In genomic region chr4:82450966-82451755, GRCh38 we compare ENCODE assay signal across 14 cellular contexts.
"Had no signal": no experiment of that assay in that cellular context is flagged by ENCODE, and none has a peak within 500 bp of the region (broad histone marks: within the 10 kb centered on the region; RNA-seq: fewer than 3 reads in every experiment).

No MANE protein-coding gene starts in this region.

- H3K27ac ChIP-seq: ascending aorta, hepatocyte, sigmoid colon, uterus had no signal

- H3K27me3 ChIP-seq: ascending aorta, hepatocyte, sigmoid colon, uterus had no signal

- H3K4me2 ChIP-seq: hepatocyte had no signal

- H3K4me3 ChIP-seq: ascending aorta, hepatocyte, sigmoid colon, SK-N-MC, uterus had no signal

- DNase-seq: activated CD4-positive, CD25-positive, alpha-beta regulatory T cell treated with anti-CD3 and anti-CD28 coated beads, Interleukin-2, amount 50 U/mL, for 72 hours; activated effector memory CD4-positive, alpha-beta T cell treated with anti-CD3 and anti-CD28 coated beads, Interleukin-2, amount 50 U/mL, for 16 hours; activated naive CD8-positive, alpha-beta T cell treated with anti-CD3 and anti-CD28 coated beads, Interleukin-2, amount 10 ng/mL, durations not matched to agents 7 days and 5 days; kidney; left ventricle myocardium superior; mesendoderm; sigmoid colon; stimulated activated CD4-positive, alpha-beta T cell treated with anti-CD3 and anti-CD28 coated beads, Interleukin-2, amount 100 ng/mL, for 48 hours; stimulated activated naive CD8-positive, alpha-beta T cell treated with anti-CD3 and anti-CD28 coated beads, Interleukin-15, amount 100 ng/mL, for 72 hours; T-helper 2 cell; uterus had no signal

- H3K27ac Mint-ChIP-seq: activated naive CD8-positive, alpha-beta T cell treated with anti-CD3 and anti-CD28 coated beads, Interleukin-2, amount 10 ng/mL, durations not matched to agents 7 days and 5 days had no signal

- H3K36me3 ChIP-seq: uterus had no signal

- H3K4me3 Mint-ChIP-seq: activated naive CD8-positive, alpha-beta T cell treated with anti-CD3 and anti-CD28 coated beads, Interleukin-2, amount 10 ng/mL, durations not matched to agents 7 days and 5 days; stimulated activated naive CD8-positive, alpha-beta T cell treated with anti-CD3 and anti-CD28 coated beads, Interleukin-15, amount 100 ng/mL, for 72 hours had no signal

- H3K9me3 ChIP-seq: ascending aorta, sigmoid colon, uterus had no signal

- ATAC-seq: left ventricle myocardium superior; stimulated activated naive CD8-positive, alpha-beta T cell treated with anti-CD3 and anti-CD28 coated beads, Interleukin-15, amount 100 ng/mL, for 72 hours had no signal

- H3K4me1 ChIP-seq: ascending aorta, sigmoid colon, uterus had no signal

- H3K27me3 Mint-ChIP-seq: activated naive CD8-positive, alpha-beta T cell treated with anti-CD3 and anti-CD28 coated beads, Interleukin-2, amount 10 ng/mL, durations not matched to agents 7 days and 5 days; stimulated activated naive CD8-positive, alpha-beta T cell treated with anti-CD3 and anti-CD28 coated beads, Interleukin-15, amount 100 ng/mL, for 72 hours had no signal

- H3K9me3 Mint-ChIP-seq: activated naive CD8-positive, alpha-beta T cell treated with anti-CD3 and anti-CD28 coated beads, Interleukin-2, amount 10 ng/mL, durations not matched to agents 7 days and 5 days; stimulated activated naive CD8-positive, alpha-beta T cell treated with anti-CD3 and anti-CD28 coated beads, Interleukin-15, amount 100 ng/mL, for 72 hours had no signal

- H2AFZ ChIP-seq: hepatocyte had no signal
